ENCODE assay signal across 10 cellular contexts in the genomic region with DNA sequence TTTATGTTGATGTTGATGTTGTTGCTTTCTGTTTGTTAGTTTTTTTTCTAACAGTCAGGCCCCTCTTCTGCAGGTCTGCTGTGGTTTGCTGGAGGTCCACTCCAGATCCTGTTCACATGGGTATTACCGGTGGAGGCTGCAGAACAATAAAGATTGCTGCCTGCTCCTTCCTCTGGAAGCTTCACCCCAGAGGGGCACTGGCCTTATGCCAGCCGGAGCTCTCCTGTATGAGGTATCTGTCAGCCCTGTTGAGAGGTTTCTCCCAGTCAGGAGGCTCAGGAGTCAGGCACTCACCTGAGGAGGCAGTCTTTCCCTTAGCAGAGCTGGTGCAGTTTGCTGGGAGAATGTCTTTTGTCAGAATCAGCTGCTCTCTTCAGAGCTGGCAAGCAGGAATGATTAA. TPM values are rescaled to one million over a fixed set of nuclear protein-coding genes. Genes with fewer than 3 reads are reported as not detected.
"Had no signal": no experiment of that assay in that cellular context is flagged by ENCODE, and none has a peak within 500 bp of the region (broad histone marks: within the 10 kb centered on the region; RNA-seq: fewer than 3 reads in every experiment).

No MANE protein-coding gene starts in this region.

- DNase-seq: GM23248, GOT3, H7, H9, HCEC 1CT, HFFc6 had no signal

- H3K4me1 ChIP-seq: HAP-1 had no signal

- H3K4me2 ChIP-seq: GM23338 had no signal

- H3K9me3 ChIP-seq: HAP-1 had no signal

- H3K9ac ChIP-seq: GM23248 had no signal

- ATAC-seq: GM23338, HCT116 had no signal

- H3K27ac ChIP-seq: GM23248 had no signal

- H3K4me3 ChIP-seq: GM23248, GM23338, HAP-1 had no signal

- H2AFZ ChIP-seq: GM23248, GM23338 had no signal

- H3K36me3 ChIP-seq: HAP-1 had no signal

RNA-seq across cellular contexts. Expression of gene CDX4, which starts 34.7 kb away (rescaled TPM):
- total RNA-seq: GM23248, H4, HFFc6 had no signal
